In the genomic region with DNA sequence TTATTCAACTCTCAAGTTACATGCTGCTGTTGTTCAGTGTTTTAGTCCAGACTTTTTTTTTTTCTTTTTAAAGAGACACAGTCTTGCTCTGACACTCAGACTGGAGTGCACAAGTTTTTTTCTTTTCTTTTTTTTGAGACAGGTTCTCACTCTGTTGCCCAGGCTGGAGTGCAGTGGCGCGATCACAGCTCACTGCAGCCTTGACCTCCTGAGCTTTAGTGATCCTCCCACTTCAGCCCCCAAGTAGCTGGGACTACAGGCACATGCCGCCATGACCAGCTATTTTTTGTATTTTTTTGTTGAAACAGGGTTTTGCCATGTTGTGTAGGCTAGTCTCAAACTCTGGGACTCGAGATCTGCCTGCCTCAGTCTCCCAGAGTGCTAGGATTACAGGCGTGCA, we compare ENCODE assay signal across 16 cellular contexts.
"Had no signal": no experiment of that assay in that cellular context is flagged by ENCODE, and none has a peak within 500 bp of the region (broad histone marks: within the 10 kb centered on the region; RNA-seq: fewer than 3 reads in every experiment).

No MANE protein-coding gene starts in this region.

- H3K27ac Mint-ChIP-seq: activated CD4-positive, alpha-beta memory T cell treated with anti-CD3 and anti-CD28 coated beads, Interleukin-2, amount 10 ng/mL, durations not matched to agents 7 days and 5 days had no signal

- H3K27ac ChIP-seq: brain microvascular endothelial cell, neutrophil had no signal

- H3K27me3 ChIP-seq: brain microvascular endothelial cell, dorsolateral prefrontal cortex, esophagus squamous epithelium, left lung, neutrophil had no signal

- ATAC-seq: activated CD4-positive, alpha-beta T cell treated with anti-CD3 and anti-CD28 coated beads for 36 hours; left lung; sciatic nerve had no signal

- H3K4me3 ChIP-seq: dorsolateral prefrontal cortex, esophagus squamous epithelium, left lung had no signal

- H3K27me3 Mint-ChIP-seq: activated CD4-positive, alpha-beta memory T cell treated with anti-CD3 and anti-CD28 coated beads, Interleukin-2, amount 10 ng/mL, durations not matched to agents 7 days and 5 days; activated CD4-positive, alpha-beta T cell treated with anti-CD3 and anti-CD28 coated beads for 36 hours; stimulated activated naive CD8-positive, alpha-beta T cell treated with anti-CD3 and anti-CD28 coated beads, Interleukin-15, Interleukin-2, amounts not matched to agents 100 ng/mL and 50 ng/mL, for 24 hours had no signal

- H3K9me3 ChIP-seq: esophagus squamous epithelium, left lung, neutrophil had no signal

- H3K4me3 Mint-ChIP-seq: activated CD4-positive, alpha-beta memory T cell treated with anti-CD3 and anti-CD28 coated beads, Interleukin-2, amount 10 ng/mL, durations not matched to agents 7 days and 5 days; activated CD4-positive, alpha-beta T cell treated with anti-CD3 and anti-CD28 coated beads for 36 hours; stimulated activated naive CD8-positive, alpha-beta T cell treated with anti-CD3 and anti-CD28 coated beads, Interleukin-15, Interleukin-2, amounts not matched to agents 100 ng/mL and 50 ng/mL, for 24 hours had no signal

- DNase-seq: activated CD4-positive, alpha-beta memory T cell treated with anti-CD3 and anti-CD28 coated beads, Interleukin-2, amount 10 ng/mL, durations not matched to agents 7 days and 5 days; activated CD4-positive, alpha-beta T cell treated with anti-CD3 and anti-CD28 coated beads for 36 hours; activated naive CD4-positive, alpha-beta T cell treated with anti-CD3 and anti-CD28 coated beads, Interleukin-2, amount 50 U/mL, for 16 hours; amygdala; brain microvascular endothelial cell; dorsolateral prefrontal cortex; esophagus squamous epithelium; foreskin fibroblast; islet precursor cell; left lung; SIG-M5; stimulated activated CD4-positive, alpha-beta T cell treated with anti-CD3 and anti-CD28 coated beads, Interleukin-12 subunit alpha, Interleukin-12 subunit beta, amount 100 ng/mL, for 4 hours; T-helper 9 cell had no signal

- H3K9me3 Mint-ChIP-seq: activated CD4-positive, alpha-beta memory T cell treated with anti-CD3 and anti-CD28 coated beads, Interleukin-2, amount 10 ng/mL, durations not matched to agents 7 days and 5 days; stimulated activated naive CD8-positive, alpha-beta T cell treated with anti-CD3 and anti-CD28 coated beads, Interleukin-15, Interleukin-2, amounts not matched to agents 100 ng/mL and 50 ng/mL, for 24 hours had no signal
